Comparison of ENCODE assay signal across 8 cellular contexts in the genomic region with DNA sequence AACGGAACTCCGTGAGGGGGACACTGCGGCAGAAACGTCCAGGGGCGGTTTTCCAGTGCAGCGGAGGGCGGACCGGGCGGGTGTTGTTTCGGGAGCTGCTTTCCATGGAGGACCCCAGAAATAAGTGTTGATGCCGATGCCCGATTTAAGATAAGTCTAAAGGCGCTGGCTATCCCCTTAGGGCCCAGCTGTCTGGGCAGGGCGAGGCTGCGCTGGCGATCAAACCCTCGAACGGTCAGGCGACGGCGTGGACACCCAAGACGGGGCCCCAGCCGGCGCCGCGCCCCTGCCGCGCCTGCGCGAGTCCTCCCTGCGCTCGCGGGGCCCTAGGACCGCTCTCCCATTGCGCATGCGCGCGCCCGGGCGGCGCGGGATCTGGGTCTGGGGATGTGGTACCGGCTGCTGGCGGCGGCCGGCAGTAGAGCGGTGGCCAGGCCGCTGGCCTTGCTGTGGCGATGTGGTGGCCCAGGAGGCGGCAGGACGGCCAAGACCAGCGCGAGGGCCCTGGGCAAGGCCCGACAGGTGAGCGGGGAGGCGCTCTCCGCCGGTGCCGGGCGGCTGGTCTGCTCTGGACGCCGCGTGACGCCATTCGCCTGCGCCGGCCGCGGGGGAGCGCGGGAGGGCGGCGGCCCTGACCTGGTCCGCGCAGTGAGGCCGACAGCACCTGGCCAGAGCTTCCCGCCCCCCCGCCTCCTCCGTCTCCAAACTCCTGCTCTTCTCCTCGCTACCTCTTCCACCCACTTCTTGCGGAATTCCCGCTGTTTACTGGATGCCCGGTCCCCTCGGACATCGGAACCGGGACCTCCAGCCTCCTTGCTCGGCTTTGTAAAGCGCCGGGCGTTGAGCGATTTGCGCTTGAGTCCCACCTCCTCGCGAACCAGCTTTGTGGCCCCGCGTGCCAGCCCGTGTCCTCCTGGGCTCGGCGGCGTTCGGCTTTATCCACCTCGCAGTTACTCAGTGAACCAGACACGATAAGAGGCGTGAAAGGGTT. TPM values are rescaled to one million over a fixed set of nuclear protein-coding genes. Genes with fewer than 3 reads are reported as not detected.
DNase-seq lines count a peak whose midpoint lies in the region; ATAC-seq and TF ChIP-seq lines count a peak whose summit lies in the region.

No MANE protein-coding gene starts in this region.

- peak overlapping the region; percentile 97 for H3K4me3 ChIP-seq in fibroblast of the aortic adventitia (ENCODE audit: low read depth, low read length)

- peak overlapping the region; percentile 96 for H3K27ac Mint-ChIP-seq in activated T-helper 2 cell treated with anti-CD3 and anti-CD28 coated beads, Interferon-gamma antibody, Interleukin-2, Interleukin-4, amounts not matched to agents 10 μg/mL and 5 μg/mL and 100 μg/mL, durations not matched to agents 14 hours and 24 hours and 36 hours
- H3K27ac Mint-ChIP-seq in nephron progenitor cell = peak overlapping the region; percentile 99

- H3K9me3 Mint-ChIP-seq in activated T-helper 2 cell treated with anti-CD3 and anti-CD28 coated beads, Interferon-gamma antibody, Interleukin-2, Interleukin-4, amounts not matched to agents 10 μg/mL and 5 μg/mL and 100 μg/mL, durations not matched to agents 14 hours and 24 hours and 36 hours = peaks cover 10% of the 10 kb centered on the region
- H3K9me3 Mint-ChIP-seq in nephron progenitor cell = peaks cover 43% of the 10 kb centered on the region

- intact Hi-C loops in activated T-helper 2 cell treated with anti-CD3 and anti-CD28 coated beads, Interferon-gamma antibody, Interleukin-2, Interleukin-4, amounts not matched to agents 10 μg/mL and 5 μg/mL and 100 μg/mL, durations not matched to agents 14 hours and 24 hours and 36 hours (cut with micrococcal nuclease) = loop anchor here (1.0 to 5.0 kb wide), 2 partner anchors 24 to 270 kb away; a partner anchor contains a TSS

- DNase-seq in DMS79 treated with DMSO at 0.1 percent for 48 hours (lab: John Stamatoyannopoulos, UW) = peak; percentile 35
- peak; percentile 89 for DNase-seq in KBM-7
- DNase-seq in RPMI8226 = peak; percentile 91
- peak; percentile 90 for DNase-seq in activated T-helper 2 cell treated with anti-CD3 and anti-CD28 coated beads, Interferon-gamma antibody, Interleukin-2, Interleukin-4, amounts not matched to agents 10 μg/mL and 5 μg/mL and 100 μg/mL, durations not matched to agents 14 hours and 24 hours and 36 hours (ENCODE audit: low spot score)
- DNase-seq in fibroblast of the aortic adventitia (ENCODE audit: low read depth) = peak; percentile 87
- peak; percentile 90 for DNase-seq in nephron progenitor cell
- DNase-seq in stimulated activated naive CD8-positive, alpha-beta T cell treated with anti-CD3 and anti-CD28 coated beads, Interleukin-15, Interleukin-2, amounts not matched to agents 100 U/mL and 50 U/mL, for 24 hours = peak; percentile 94

- peak overlapping the region; percentile 95 for H3K4me3 Mint-ChIP-seq in activated T-helper 2 cell treated with anti-CD3 and anti-CD28 coated beads, Interferon-gamma antibody, Interleukin-2, Interleukin-4, amounts not matched to agents 10 μg/mL and 5 μg/mL and 100 μg/mL, durations not matched to agents 14 hours and 24 hours and 36 hours (ENCODE audit: low read depth)
- H3K4me3 Mint-ChIP-seq in nephron progenitor cell = peak overlapping the region; percentile 98

- no peaks in the 10 kb centered on the region for H3K27me3 Mint-ChIP-seq in activated T-helper 2 cell treated with anti-CD3 and anti-CD28 coated beads, Interferon-gamma antibody, Interleukin-2, Interleukin-4, amounts not matched to agents 10 μg/mL and 5 μg/mL and 100 μg/mL, durations not matched to agents 14 hours and 24 hours and 36 hours (ENCODE audit: low read depth)
- no peaks in the 10 kb centered on the region for H3K27me3 Mint-ChIP-seq in nephron progenitor cell (ENCODE audit: low read depth, poor library complexity)

- H3K36me3 Mint-ChIP-seq in activated T-helper 2 cell treated with anti-CD3 and anti-CD28 coated beads, Interferon-gamma antibody, Interleukin-2, Interleukin-4, amounts not matched to agents 10 μg/mL and 5 μg/mL and 100 μg/mL, durations not matched to agents 14 hours and 24 hours and 36 hours (ENCODE audit: low read depth) = peaks cover 31% of the 10 kb centered on the region
- H3K36me3 Mint-ChIP-seq in nephron progenitor cell (ENCODE audit: low read depth) = peaks cover 51% of the 10 kb centered on the region

- in situ Hi-C loops in KBM-7 (cut with MboI; ENCODE audit: low pct_unique_long_range_greater_than_20kb, low sequenced_read_pairs) = no loop called here

- ATAC-seq in GM21717 (IDR thresholded peaks at IDR 0.05; ENCODE audit: unreplicated experiment) = peak; percentile 72
- ATAC-seq in stimulated activated naive CD8-positive, alpha-beta T cell treated with anti-CD3 and anti-CD28 coated beads, Interleukin-15, Interleukin-2, amounts not matched to agents 100 U/mL and 50 U/mL, for 24 hours = peak; percentile 96

- TF ChIP-seq CTCF in fibroblast of the aortic adventitia (IDR thresholded peaks at IDR 0.05; ENCODE audit: insufficient read depth, low read length) = no peak
- TF ChIP-seq CTCF in nephron progenitor cell (IDR thresholded peaks at IDR 0.05) = no peak

- peaks cover 17% of the 10 kb centered on the region for H3K4me1 Mint-ChIP-seq in activated T-helper 2 cell treated with anti-CD3 and anti-CD28 coated beads, Interferon-gamma antibody, Interleukin-2, Interleukin-4, amounts not matched to agents 10 μg/mL and 5 μg/mL and 100 μg/mL, durations not matched to agents 14 hours and 24 hours and 36 hours (ENCODE audit: low read depth)
- peaks cover 17% of the 10 kb centered on the region for H3K4me1 Mint-ChIP-seq in nephron progenitor cell

RNA-seq across cellular contexts. Expression of a gene that starts 24.0 kb away (rescaled TPM):
- total RNA-seq in activated T-helper 2 cell treated with anti-CD3 and anti-CD28 coated beads, Interferon-gamma antibody, Interleukin-2, Interleukin-4, amounts not matched to agents 10 μg/mL and 5 μg/mL and 100 μg/mL, durations not matched to agents 14 hours and 24 hours and 36 hours = 31.5 and 42.3 TPM in 2 replicates
- total RNA-seq in fibroblast of the aortic adventitia (ENCODE audit: low replicate concordance) = 56.9 and 111 TPM in 2 replicates

RNA-seq across cellular contexts. Expression of a gene that starts 46.7 kb away (rescaled TPM):
- total RNA-seq in activated T-helper 2 cell treated with anti-CD3 and anti-CD28 coated beads, Interferon-gamma antibody, Interleukin-2, Interleukin-4, amounts not matched to agents 10 μg/mL and 5 μg/mL and 100 μg/mL, durations not matched to agents 14 hours and 24 hours and 36 hours = 0.43 and 0.69 TPM in 2 replicates
- total RNA-seq in fibroblast of the aortic adventitia (ENCODE audit: low replicate concordance) = 0.16 and 1.7 TPM in 2 replicates

RNA-seq across cellular contexts. Expression of a gene that starts 49.4 kb away (rescaled TPM):
- total RNA-seq in activated T-helper 2 cell treated with anti-CD3 and anti-CD28 coated beads, Interferon-gamma antibody, Interleukin-2, Interleukin-4, amounts not matched to agents 10 μg/mL and 5 μg/mL and 100 μg/mL, durations not matched to agents 14 hours and 24 hours and 36 hours = 2.9 and 3.7 TPM in 2 replicates
- 42.3 and 299 TPM in 2 replicates for total RNA-seq in fibroblast of the aortic adventitia (ENCODE audit: low replicate concordance)

RNA-seq across cellular contexts. Expression of a gene that starts 53.9 kb away (rescaled TPM):
- 5.8 and 6.2 TPM in 2 replicates for total RNA-seq in activated T-helper 2 cell treated with anti-CD3 and anti-CD28 coated beads, Interferon-gamma antibody, Interleukin-2, Interleukin-4, amounts not matched to agents 10 μg/mL and 5 μg/mL and 100 μg/mL, durations not matched to agents 14 hours and 24 hours and 36 hours
- 5.2 and 8.1 TPM in 2 replicates for total RNA-seq in fibroblast of the aortic adventitia (ENCODE audit: low replicate concordance)

Comparison
In these comparisons a context has a peak if more than half of its experiments do, and no peak if none do; other contexts are left out.
1. Peak in every context shown above with its lines: DNase-seq, ATAC-seq and H3K4me3 ChIP-seq.
2. DNase-seq: peak in every context shown above with its lines; median percentile 94 in stimulated activated naive CD8-positive, alpha-beta T cell treated with anti-CD3 and anti-CD28 coated beads, Interleukin-15, Interleukin-2, amounts not matched to agents 100 U/mL and 50 U/mL, for 24 hours; 91 in RPMI8226; 90 in activated T-helper 2 cell treated with anti-CD3 and anti-CD28 coated beads, Interferon-gamma antibody, Interleukin-2, Interleukin-4, amounts not matched to agents 10 μg/mL and 5 μg/mL and 100 μg/mL, durations not matched to agents 14 hours and 24 hours and 36 hours; 90 in nephron progenitor cell; 89 in KBM-7; 87 in fibroblast of the aortic adventitia; 35 in DMS79 treated with DMSO at 0.1 percent for 48 hours.